16 cellular contexts compared by ENCODE assay signal in the genomic region with DNA sequence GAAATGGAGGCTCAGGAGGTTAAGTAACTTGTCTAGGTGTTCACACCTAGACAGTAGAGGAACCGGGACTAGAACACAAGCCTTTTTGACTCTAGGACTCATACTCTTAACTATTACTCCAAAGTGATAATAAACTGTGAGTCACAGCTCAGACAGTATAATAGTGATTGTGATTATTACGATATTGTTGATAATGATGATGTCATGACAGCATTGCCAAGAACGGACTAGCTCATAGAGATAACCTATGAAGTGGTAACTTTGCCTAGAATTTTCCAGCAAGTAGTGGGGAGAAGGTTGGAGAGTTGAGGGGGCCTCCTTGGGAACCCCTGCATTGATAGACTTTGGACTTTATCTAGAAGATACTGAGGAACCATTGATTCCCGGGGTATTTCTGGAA. TPM values are rescaled to one million over a fixed set of nuclear protein-coding genes. Genes with fewer than 3 reads are reported as not detected.
A peak's percentile ranks its signal among the peaks of the same experiment; 100 is the strongest.
DNase-seq lines count a peak whose midpoint lies in the region; ATAC-seq, FAIRE-seq and TF ChIP-seq lines count a peak whose summit lies in the region.
"Had no signal": no experiment of that assay in that cellular context is flagged by ENCODE, and none has a peak within 500 bp of the region (broad histone marks: within the 10 kb centered on the region; RNA-seq: fewer than 3 reads in every experiment).

No MANE protein-coding gene starts in this region.

- DNase-seq in activated naive CD4-positive, alpha-beta T cell treated with anti-CD3 and anti-CD28 coated beads for 36 hours, result no peak
- DNase-seq in activated naive CD4-positive, alpha-beta T cell treated with Interleukin-2 at 50 U/mL for 16 hours, result no peak
- DNase-seq in NCI-H226 (peak; percentile 39), bronchial epithelial cell (ENCODE audit: low read depth) (peak; percentile 26), gastrocnemius medialis (no peak), upper lobe of left lung (no peak)
- DNase-seq: GF-D8, GOT3, KG1, NCI-H1092, NCI-H1694 treated with DMSO at 0.1 percent for 48 hours, NCI-H446, PC-3 had no signal

- H3K27me3 ChIP-seq in bronchial epithelial cell (ENCODE audit: control insufficient read depth, insufficient read depth, low read length) (no peaks in the 10 kb centered on the region), gastrocnemius medialis (no peaks in the 10 kb centered on the region), upper lobe of left lung (no peaks in the 10 kb centered on the region)

- no peak for FAIRE-seq in bronchial epithelial cell (lab: Jason Lieb, UNC)
- FAIRE-seq: A204.1 had no signal

- H3K4me3 Mint-ChIP-seq in activated naive CD4-positive, alpha-beta T cell treated with anti-CD3 and anti-CD28 coated beads for 36 hours, result no peak overlapping the region
- no peak overlapping the region for H3K4me3 Mint-ChIP-seq in stimulated activated memory B cell treated with anti-CD40 and anti-IgM and Interleukin-4, amounts not matched to agents 10 μg/mL and 1 μg/mL and 100 μg/mL, for 72 hours

- 89 to 91% methylated on average over 4 of the region's 4 CpGs for WGBS in upper lobe of left lung, 2 donors

- H3K27ac Mint-ChIP-seq in activated naive CD4-positive, alpha-beta T cell treated with anti-CD3 and anti-CD28 coated beads for 36 hours, result peak overlapping the region; percentile 73
- H3K27ac Mint-ChIP-seq in stimulated activated memory B cell treated with anti-CD40 and anti-IgM and Interleukin-4, amounts not matched to agents 10 μg/mL and 1 μg/mL and 100 μg/mL, for 72 hours, result peak overlapping the region; percentile 98

- CTCF ChIA-PET in activated naive CD4-positive, alpha-beta T cell treated with anti-CD3 and anti-CD28 coated beads for 36 hours (lab: Charles Lee), result interaction anchor here (0.9 to 7.7 kb wide), 5 partner anchors 12 to 111 kb away, joined by 3 to 49 read pairs (median 4); no protein-coding TSS in a partner anchor

- no peaks in the 10 kb centered on the region for H3K27me3 Mint-ChIP-seq in activated naive CD4-positive, alpha-beta T cell treated with anti-CD3 and anti-CD28 coated beads for 36 hours (ENCODE audit: low read depth)
- no peaks in the 10 kb centered on the region for H3K27me3 Mint-ChIP-seq in stimulated activated memory B cell treated with anti-CD40 and anti-IgM and Interleukin-4, amounts not matched to agents 10 μg/mL and 1 μg/mL and 100 μg/mL, for 72 hours

- H3K9me3 Mint-ChIP-seq in activated naive CD4-positive, alpha-beta T cell treated with anti-CD3 and anti-CD28 coated beads for 36 hours, result peaks cover 3% of the 10 kb centered on the region
- peaks cover 6% of the 10 kb centered on the region for H3K9me3 Mint-ChIP-seq in stimulated activated memory B cell treated with anti-CD40 and anti-IgM and Interleukin-4, amounts not matched to agents 10 μg/mL and 1 μg/mL and 100 μg/mL, for 72 hours

- no peak for TF ChIP-seq CTCF in bronchial epithelial cell (IDR thresholded peaks at IDR 0.05; ENCODE audit: insufficient read depth, low read length, severe bottlenecking)
- no peak for TF ChIP-seq CTCF in gastrocnemius medialis (IDR thresholded peaks at IDR 0.05 in 4 of 5, conservative IDR thresholded peaks at IDR 0.05 in 1 of 5)
- TF ChIP-seq CTCF in upper lobe of left lung (IDR thresholded peaks at IDR 0.05), result no peak

- H3K4me1 ChIP-seq in gastrocnemius medialis (peaks cover 4% of the 10 kb centered on the region in 2 donors), upper lobe of left lung (peaks cover 8 to 17% (median 13%) of the 10 kb centered on the region in 4 donors)

- no peak for ATAC-seq in stimulated activated memory B cell treated with anti-CD40 and anti-IgM and Interleukin-4, amounts not matched to agents 10 μg/mL and 1 μg/mL and 100 μg/mL, for 72 hours
- no peak for ATAC-seq in gastrocnemius medialis
- ATAC-seq in GM18520 (IDR thresholded peaks at IDR 0.05; ENCODE audit: unreplicated experiment), result no peak
- no peak for ATAC-seq in upper lobe of left lung (ENCODE audit: low FRiP score in 2 of 2)
- ATAC-seq: PC-3 had no signal

- H3K36me3 ChIP-seq in bronchial epithelial cell (ENCODE audit: control insufficient read depth, insufficient read depth, low read length), result no peaks in the 10 kb centered on the region
- H3K36me3 ChIP-seq in gastrocnemius medialis, result no peaks in the 10 kb centered on the region
- H3K36me3 ChIP-seq in upper lobe of left lung, result peaks cover 0 to 65% (median 4%) of the 10 kb centered on the region in 4 donors

- TF ChIP-seq POLR2A in gastrocnemius medialis (IDR thresholded peaks at IDR 0.05) (no peak), upper lobe of left lung (IDR thresholded peaks at IDR 0.05) (no peak)

- intact Hi-C loops in activated naive CD4-positive, alpha-beta T cell treated with anti-CD3 and anti-CD28 coated beads for 36 hours (cut with micrococcal nuclease), result loop anchor here (10.0 kb wide), 4 partner anchors 485 to 1525 kb away; a partner anchor contains a TSS
- intact Hi-C loops in gastrocnemius medialis (cut with DNase I; ENCODE audit: low total_unique reads), result no loop called here

- in situ Hi-C loops in gastrocnemius medialis (cut with MboI; ENCODE audit: low sequenced_read_pairs in 4 of 4), result no loop called here

- peaks cover 95% of the 10 kb centered on the region for H3K4me1 Mint-ChIP-seq in activated naive CD4-positive, alpha-beta T cell treated with anti-CD3 and anti-CD28 coated beads for 36 hours (ENCODE audit: low read depth)
- H3K4me1 Mint-ChIP-seq in stimulated activated memory B cell treated with anti-CD40 and anti-IgM and Interleukin-4, amounts not matched to agents 10 μg/mL and 1 μg/mL and 100 μg/mL, for 72 hours, result peaks cover 86% of the 10 kb centered on the region

- H3K27ac ChIP-seq in gastrocnemius medialis (no peak overlapping the region), upper lobe of left lung (no peak overlapping the region)

- H3K9me3 ChIP-seq in gastrocnemius medialis, result no peaks in the 10 kb centered on the region
- no peaks in the 10 kb centered on the region for H3K9me3 ChIP-seq in upper lobe of left lung

- no peak overlapping the region for H3K4me3 ChIP-seq in bronchial epithelial cell (ENCODE audit: low read depth, low read length)
- no peak overlapping the region for H3K4me3 ChIP-seq in gastrocnemius medialis
- no peak overlapping the region for H3K4me3 ChIP-seq in upper lobe of left lung

- no peak for TF ChIP-seq EP300 in upper lobe of left lung (IDR thresholded peaks at IDR 0.05)

- H3K36me3 Mint-ChIP-seq in activated naive CD4-positive, alpha-beta T cell treated with anti-CD3 and anti-CD28 coated beads for 36 hours (ENCODE audit: low read depth), result peaks cover 22% of the 10 kb centered on the region
- peaks cover 14% of the 10 kb centered on the region for H3K36me3 Mint-ChIP-seq in stimulated activated memory B cell treated with anti-CD40 and anti-IgM and Interleukin-4, amounts not matched to agents 10 μg/mL and 1 μg/mL and 100 μg/mL, for 72 hours

RNA-seq across cellular contexts. Expression of a gene that starts 34.0 kb away (rescaled TPM):
- 10 to 100 TPM; 10.1 to 11.7 TPM for total RNA-seq in activated naive CD4-positive, alpha-beta T cell treated with anti-CD3 and anti-CD28 coated beads for 36 hours
- 5.0 and 5.9 TPM in 2 replicates for total RNA-seq in bronchial epithelial cell
- total RNA-seq in gastrocnemius medialis, result 1 to 10 TPM in 1 of 4 donors, under 1 TPM in 3; 0.36 to 1.7 (median 0.63) TPM
- total RNA-seq in upper lobe of left lung, result 1 to 10 TPM; 3.0 to 8.3 (median 5.6) TPM

Comparison
In these comparisons a context has a peak if more than half of its experiments do, and no peak if none do; other contexts are left out.
1. DNase-seq: peak in NCI-H226 (single experiment) and bronchial epithelial cell (single experiment); none in activated naive CD4-positive, alpha-beta T cell treated with anti-CD3 and anti-CD28 coated beads for 36 hours (single experiment), activated naive CD4-positive, alpha-beta T cell treated with Interleukin-2 at 50 U/mL for 16 hours (single experiment), gastrocnemius medialis (0 of 2) and upper lobe of left lung (0 of 2).